ENCODE assay signal across 9 cellular contexts in genomic region chr4:101987623-101988243, GRCh38.
DNase-seq lines count a peak whose midpoint lies in the region; ATAC-seq and TF ChIP-seq lines count a peak whose summit lies in the region.
"Had no signal": no experiment of that assay in that cellular context is flagged by ENCODE, and none has a peak within 500 bp of the region (broad histone marks: within the 10 kb centered on the region; RNA-seq: fewer than 3 reads in every experiment).

No MANE protein-coding gene starts in this region.

- H3K4me1 ChIP-seq in adipocyte (ENCODE audit: control insufficient read depth, insufficient read depth, low read length), result peaks cover 6% of the 10 kb centered on the region

- ATAC-seq in GM18508 (IDR thresholded peaks at IDR 0.05; ENCODE audit: insufficient read depth, unreplicated experiment) (peak; percentile 95), GM21447 (IDR thresholded peaks at IDR 0.05; ENCODE audit: unreplicated experiment) (peak; percentile 93), HG03060 (IDR thresholded peaks at IDR 0.05; ENCODE audit: low read depth, unreplicated experiment) (peak; percentile 98), natural killer cell (no peak)

- H3K27me3 ChIP-seq in adipocyte (replicated peaks; ENCODE audit: control insufficient read depth, insufficient read depth, low read length), result no peaks in the 10 kb centered on the region

- H3K27me3 Mint-ChIP-seq in natural killer cell (ENCODE audit: low read depth in 2 of 2), result no peaks in the 10 kb centered on the region

- H3K9me3 ChIP-seq in adipocyte (ENCODE audit: control insufficient read depth, low read length), result no peaks in the 10 kb centered on the region

- no peak overlapping the region for H3K27ac Mint-ChIP-seq in natural killer cell

- TF ChIP-seq CTCF in natural killer cell (IDR thresholded peaks at IDR 0.05), result no peak

- no peak overlapping the region for H3K4me3 ChIP-seq in adipocyte (ENCODE audit: low read length)

- H3K9me3 Mint-ChIP-seq in natural killer cell, result peaks cover 0 to 3% of the 10 kb centered on the region in 2 donors

- no peaks in the 10 kb centered on the region for H3K36me3 ChIP-seq in adipocyte (ENCODE audit: control insufficient read depth, insufficient read depth, low read length, severe bottlenecking)

- DNase-seq in adipocyte (ENCODE audit: low read depth) (peak; percentile 42), natural killer cell (no peak), A172 (ENCODE audit: low spot score) (no peak), NCI-H774 (lab: John Stamatoyannopoulos, UW) (no peak)
- no peak for DNase-seq in activated CD4-positive, alpha-beta T cell treated with anti-CD3 and anti-CD28 coated beads, Interleukin-2, amount 50 U/mL, for 1 hour
- DNase-seq: activated gamma-delta T cell had no signal

- intact Hi-C loops in natural killer cell (cut with micrococcal nuclease), result no loop called here

- H3K4me3 Mint-ChIP-seq in natural killer cell, result no peak overlapping the region

- H3K4me1 Mint-ChIP-seq in natural killer cell, result no peaks in the 10 kb centered on the region

- H3K9ac ChIP-seq in adipocyte (ENCODE audit: low read length), result no peak overlapping the region

- H3K36me3 Mint-ChIP-seq in natural killer cell, result no peaks in the 10 kb centered on the region

Comparison
In these comparisons a context has a peak if more than half of its experiments do, and no peak if none do; other contexts are left out.
1. ATAC-seq: peak in GM18508 (single experiment), GM21447 (single experiment) and HG03060 (single experiment); none in natural killer cell (0 of 3).